Comparison of ENCODE assay signal across 9 cellular contexts in genomic region chr14:101780887-101781239, GRCh38. TPM values are rescaled to one million over a fixed set of nuclear protein-coding genes. Genes with fewer than 3 reads are reported as not detected.
A peak's percentile ranks its signal among the peaks of the same experiment; 100 is the strongest.
DNase-seq lines count a peak whose midpoint lies in the region; ATAC-seq and TF ChIP-seq lines count a peak whose summit lies in the region.
"Had no signal": no experiment of that assay in that cellular context is flagged by ENCODE, and none has a peak within 500 bp of the region (broad histone marks: within the 10 kb centered on the region; RNA-seq: fewer than 3 reads in every experiment).

No MANE protein-coding gene starts in this region.

- H3K27me3 Mint-ChIP-seq in activated CD8-positive, alpha-beta memory T cell treated with anti-CD3 and anti-CD28 coated beads, Interleukin-2, amount 10 ng/mL, durations not matched to agents 7 days and 5 days, result peaks cover 6% of the 10 kb centered on the region
- H3K27me3 Mint-ChIP-seq in mesothelial cell of epicardium (ENCODE audit: low read depth), result peaks cover 55% of the 10 kb centered on the region

- H3K27me3 ChIP-seq in dorsolateral prefrontal cortex, result no peaks in the 10 kb centered on the region
- no peaks in the 10 kb centered on the region for H3K27me3 ChIP-seq in tibial nerve

- intact Hi-C loops in dorsolateral prefrontal cortex (cut with DNase I), result no loop called here

- no peak for ATAC-seq in activated CD8-positive, alpha-beta memory T cell treated with anti-CD3 and anti-CD28 coated beads, Interleukin-2, amount 10 ng/mL, durations not matched to agents 7 days and 5 days
- no peak for ATAC-seq in GM19351 (IDR thresholded peaks at IDR 0.05; ENCODE audit: unreplicated experiment)

- H3K4me3 ChIP-seq in dorsolateral prefrontal cortex, result peak overlapping the region; percentile 45 to 84 (median 67)
- H3K4me3 ChIP-seq in tibial nerve, result peak overlapping the region; percentile 34 to 64 (median 48)

- no peak for TF ChIP-seq EP300 in tibial nerve (IDR thresholded peaks at IDR 0.05)

- CTCF ChIA-PET in activated CD8-positive, alpha-beta memory T cell treated with anti-CD3 and anti-CD28 coated beads, Interleukin-2, amount 10 ng/mL, durations not matched to agents 7 days and 5 days (lab: Charles Lee), result interaction anchor here (1.0 to 1.3 kb wide), 3 partner anchors 10 to 29 kb away, joined by 3 to 5 read pairs (median 3); no protein-coding TSS in a partner anchor

- H3K27ac Mint-ChIP-seq in activated CD8-positive, alpha-beta memory T cell treated with anti-CD3 and anti-CD28 coated beads, Interleukin-2, amount 10 ng/mL, durations not matched to agents 7 days and 5 days, result no peak overlapping the region
- no peak overlapping the region for H3K27ac Mint-ChIP-seq in mesothelial cell of epicardium

- no peaks in the 10 kb centered on the region for H3K36me3 ChIP-seq in tibial nerve

- H3K9me3 ChIP-seq in tibial nerve, result no peaks in the 10 kb centered on the region

- no peak for TF ChIP-seq POLR2A in tibial nerve (IDR thresholded peaks at IDR 0.05)

- H3K4me1 ChIP-seq in tibial nerve, result peaks cover 0 to 21% (median 11%) of the 10 kb centered on the region in 4 donors

- peaks cover 2% of the 10 kb centered on the region for H3K4me1 Mint-ChIP-seq in activated CD8-positive, alpha-beta memory T cell treated with anti-CD3 and anti-CD28 coated beads, Interleukin-2, amount 10 ng/mL, durations not matched to agents 7 days and 5 days
- peaks cover 6% of the 10 kb centered on the region for H3K4me1 Mint-ChIP-seq in mesothelial cell of epicardium

- TF ChIP-seq CTCF in dorsolateral prefrontal cortex (IDR thresholded peaks at IDR 0.05 in 54 of 56, conservative IDR thresholded peaks at IDR 0.05 in 2 of 56; ENCODE audit: low read depth in 1 of 56, partially characterized antibody in 56 of 56) (no peak), mesothelial cell of epicardium (IDR thresholded peaks at IDR 0.05; ENCODE audit: unreplicated experiment) (no peak), tibial nerve (IDR thresholded peaks at IDR 0.05) (no peak)

- H3K36me3 Mint-ChIP-seq in activated CD8-positive, alpha-beta memory T cell treated with anti-CD3 and anti-CD28 coated beads, Interleukin-2, amount 10 ng/mL, durations not matched to agents 7 days and 5 days, result peaks cover 5% of the 10 kb centered on the region
- H3K36me3 Mint-ChIP-seq in mesothelial cell of epicardium, result peaks cover 4% of the 10 kb centered on the region

- peak overlapping the region; percentile 64 for H3K4me3 Mint-ChIP-seq in activated CD8-positive, alpha-beta memory T cell treated with anti-CD3 and anti-CD28 coated beads, Interleukin-2, amount 10 ng/mL, durations not matched to agents 7 days and 5 days
- peak overlapping the region; percentile 46 for H3K4me3 Mint-ChIP-seq in mesothelial cell of epicardium

- WGBS in tibial nerve, 2 donors, result 29 to 32% methylated on average over 7 to 8 of the region's 15 CpGs

- no peak for DNase-seq in activated CD8-positive, alpha-beta memory T cell treated with anti-CD3 and anti-CD28 coated beads, Interleukin-2, amount 10 ng/mL, durations not matched to agents 7 days and 5 days
- no peak for DNase-seq in activated CD8-positive, alpha-beta memory T cell treated with anti-CD3 and anti-CD28 coated beads, Interleukin-2, amount 50 U/mL, for 4 hours
- DNase-seq in dorsolateral prefrontal cortex (peak in 1 of 10 donors; percentile 47), mesothelial cell of epicardium (ENCODE audit: low spot score in 2 of 2, unreplicated experiment in 2 of 2) (no peak), tibial nerve (ENCODE audit: low spot score in 2 of 2) (no peak), NCI-H187 treated with DMSO at 0.1 percent for 48 hours (lab: John Stamatoyannopoulos, UW) (no peak)
- DNase-seq in NK-92 treated with Interleukin-12 subunit alpha and Interleukin-12 subunit beta, amount 100 ng/mL, for 24 hours (lab: John Stamatoyannopoulos, UW), result no peak
- DNase-seq: amygdala had no signal

- no peaks in the 10 kb centered on the region for H3K9me3 Mint-ChIP-seq in activated CD8-positive, alpha-beta memory T cell treated with anti-CD3 and anti-CD28 coated beads, Interleukin-2, amount 10 ng/mL, durations not matched to agents 7 days and 5 days (ENCODE audit: low read depth)
- no peaks in the 10 kb centered on the region for H3K9me3 Mint-ChIP-seq in mesothelial cell of epicardium

- H3K27ac ChIP-seq in dorsolateral prefrontal cortex (peak overlapping the region in 8 of 59 donors; percentile 3 to 74 (median 38)), tibial nerve (no peak overlapping the region)

RNA-seq across cellular contexts. Expression of gene PPP2R5C, which starts 19.4 kb away (rescaled TPM):
- 100 to 1,000 TPM; 213 to 234 TPM for total RNA-seq in activated CD8-positive, alpha-beta memory T cell treated with anti-CD3 and anti-CD28 coated beads, Interleukin-2, amount 10 ng/mL, durations not matched to agents 7 days and 5 days
- total RNA-seq in dorsolateral prefrontal cortex (100 to 1,000 TPM; 150 to 242 (median 182) TPM), mesothelial cell of epicardium (115 to 126 TPM (median 125 TPM) in 3 replicates), tibial nerve (100 to 1,000 TPM in 1 of 4 donors, 10 to 100 TPM in 3; 63.3 to 113 (median 75.9) TPM)
